Comparison of ENCODE assay signal across 1 cellular context in the genomic region with DNA sequence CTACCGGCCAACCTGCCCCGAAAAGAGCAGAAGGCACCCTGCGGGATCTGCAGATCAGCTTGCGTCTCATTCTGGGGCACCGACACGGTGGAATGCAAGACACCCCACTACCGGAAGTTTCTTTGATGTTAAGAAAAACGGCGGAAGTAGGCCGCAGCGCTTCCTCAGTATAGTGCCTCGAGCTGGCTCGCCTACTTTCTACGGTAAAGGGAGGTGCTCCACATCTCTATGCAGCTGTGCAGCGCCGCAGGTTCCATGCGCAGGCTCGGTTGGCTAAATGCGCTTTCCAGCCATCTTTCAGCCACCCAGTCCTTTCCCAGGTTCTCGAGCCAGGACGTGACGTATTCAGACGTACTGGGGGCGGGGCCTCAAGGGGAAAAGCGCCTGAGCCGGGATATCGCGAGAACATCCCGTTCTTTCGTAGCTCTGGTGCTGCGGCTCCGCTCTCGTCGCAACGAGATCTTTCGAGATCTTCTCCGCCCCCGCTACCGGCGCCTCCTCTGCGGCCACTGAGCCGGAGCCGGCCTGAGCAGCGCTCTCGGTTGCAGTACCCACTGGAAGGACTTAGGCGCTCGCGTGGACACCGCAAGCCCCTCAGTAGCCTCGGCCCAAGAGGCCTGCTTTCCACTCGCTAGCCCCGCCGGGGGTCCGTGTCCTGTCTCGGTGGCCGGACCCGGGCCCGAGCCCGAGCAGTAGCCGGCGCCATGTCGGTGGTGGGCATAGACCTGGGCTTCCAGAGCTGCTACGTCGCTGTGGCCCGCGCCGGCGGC.
A peak's percentile ranks its signal among the peaks of the same experiment; 100 is the strongest.
TF ChIP-seq lines count a peak whose summit lies in the region.

A gene (plus strand): TSS at position 467 of the 770 bp plus-strand sequence. CDS start 238 bp downstream, at position 705.

TF ChIP-seq in HepG2, 621 proteins besides CTCF, POLR2A, EP300 and RAD21 (continued from another document and continues in another):
- TF ChIP-seq, protein P1, sequence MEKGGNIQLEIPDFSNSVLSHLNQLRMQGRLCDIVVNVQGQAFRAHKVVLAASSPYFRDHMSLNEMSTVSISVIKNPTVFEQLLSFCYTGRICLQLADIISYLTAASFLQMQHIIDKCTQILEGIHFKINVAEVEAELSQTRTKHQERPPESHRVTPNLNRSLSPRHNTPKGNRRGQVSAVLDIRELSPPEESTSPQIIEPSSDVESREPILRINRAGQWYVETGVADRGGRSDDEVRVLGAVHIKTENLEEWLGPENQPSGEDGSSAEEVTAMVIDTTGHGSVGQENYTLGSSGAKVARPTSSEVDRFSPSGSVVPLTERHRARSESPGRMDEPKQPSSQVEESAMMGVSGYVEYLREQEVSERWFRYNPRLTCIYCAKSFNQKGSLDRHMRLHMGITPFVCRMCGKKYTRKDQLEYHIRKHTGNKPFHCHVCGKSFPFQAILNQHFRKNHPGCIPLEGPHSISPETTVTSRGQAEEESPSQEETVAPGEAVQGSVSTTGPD (CRISPR knock-in tag; IDR thresholded peaks at IDR 0.05) = no peak
- no peak; the same call in 1 of the 2 replicates for TF ChIP-seq SIX1 (CRISPR knock-in tag; IDR thresholded peaks at IDR 0.05; ENCODE audit: borderline replicate concordance)
- TF ChIP-seq KLF16 (CRISPR knock-in tag; IDR thresholded peaks at IDR 0.05) = peak in 1 of 2 experiments; percentile 88; a peak in 2 of 4 replicates
- no peak for TF ChIP-seq NONO (IDR thresholded peaks at IDR 0.05)
- TF ChIP-seq NONO (CRISPR knock-in tag; conservative IDR thresholded peaks at IDR 0.05) = peak; percentile 49; the same call in 1 of the 2 replicates
- TF ChIP-seq SMARCC2 (IDR thresholded peaks at IDR 0.05) = no peak
- TF ChIP-seq ZNF549 (CRISPR knock-in tag; IDR thresholded peaks at IDR 0.05) = no peak
- TF ChIP-seq MTF2 (CRISPR knock-in tag; IDR thresholded peaks at IDR 0.05; ENCODE audit: borderline replicate concordance) = no peak; the same call in 1 of the 2 replicates
- no peak; the same call in 1 of the 2 replicates for TF ChIP-seq ZBTB7A (CRISPR knock-in tag; IDR thresholded peaks at IDR 0.05)
- TF ChIP-seq HCFC1 (IDR thresholded peaks at IDR 0.05; ENCODE audit: low read depth, low read length) = no peak
- no peak for TF ChIP-seq U2AF1 (optimal IDR thresholded peaks at IDR 0.05; ENCODE audit: low read depth, low read length)
- TF ChIP-seq, protein P2, sequence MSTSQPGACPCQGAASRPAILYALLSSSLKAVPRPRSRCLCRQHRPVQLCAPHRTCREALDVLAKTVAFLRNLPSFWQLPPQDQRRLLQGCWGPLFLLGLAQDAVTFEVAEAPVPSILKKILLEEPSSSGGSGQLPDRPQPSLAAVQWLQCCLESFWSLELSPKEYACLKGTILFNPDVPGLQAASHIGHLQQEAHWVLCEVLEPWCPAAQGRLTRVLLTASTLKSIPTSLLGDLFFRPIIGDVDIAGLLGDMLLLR (CRISPR knock-in tag; IDR thresholded peaks at IDR 0.05) = no peak
- no peak for TF ChIP-seq ZNF484 (CRISPR knock-in tag; IDR thresholded peaks at IDR 0.05; ENCODE audit: borderline replicate concordance, low read depth)
- TF ChIP-seq ATF7-NPFF (CRISPR knock-in tag; IDR thresholded peaks at IDR 0.05; ENCODE audit: low read depth) = peak; percentile 67
- no peak; the same call in none of the 2 replicates for TF ChIP-seq ZSCAN31 (CRISPR knock-in tag; IDR thresholded peaks at IDR 0.05; ENCODE audit: low read depth)
- no peak for TF ChIP-seq CCAR2 (optimal IDR thresholded peaks at IDR 0.05; ENCODE audit: low read depth, low read length)
- no peak for TF ChIP-seq NFE2L1 (CRISPR knock-in tag; IDR thresholded peaks at IDR 0.05; ENCODE audit: borderline replicate concordance)
- TF ChIP-seq ZNF234 (CRISPR knock-in tag; conservative IDR thresholded peaks at IDR 0.05) = peak; percentile 86; the same call in 1 of the 2 replicates
- TF ChIP-seq, protein P3, sequence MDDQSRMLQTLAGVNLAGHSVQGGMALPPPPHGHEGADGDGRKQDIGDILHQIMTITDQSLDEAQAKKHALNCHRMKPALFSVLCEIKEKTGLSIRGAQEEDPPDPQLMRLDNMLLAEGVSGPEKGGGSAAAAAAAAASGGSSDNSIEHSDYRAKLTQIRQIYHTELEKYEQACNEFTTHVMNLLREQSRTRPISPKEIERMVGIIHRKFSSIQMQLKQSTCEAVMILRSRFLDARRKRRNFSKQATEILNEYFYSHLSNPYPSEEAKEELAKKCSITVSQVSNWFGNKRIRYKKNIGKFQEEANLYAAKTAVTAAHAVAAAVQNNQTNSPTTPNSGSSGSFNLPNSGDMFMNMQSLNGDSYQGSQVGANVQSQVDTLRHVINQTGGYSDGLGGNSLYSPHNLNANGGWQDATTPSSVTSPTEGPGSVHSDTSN (CRISPR knock-in tag; IDR thresholded peaks at IDR 0.05; ENCODE audit: borderline replicate concordance) = 0 out of 2 replicates have a peak, but pooled peaks have one; percentile 32
- TF ChIP-seq ZNF205 (CRISPR knock-in tag; IDR thresholded peaks at IDR 0.05) = peak; percentile 54; the same call in 1 of the 2 replicates
- TF ChIP-seq NR2C2 (CRISPR knock-in tag; IDR thresholded peaks at IDR 0.05; ENCODE audit: borderline replicate concordance) = peak; percentile 60; the same call in 1 of the 2 replicates
- TF ChIP-seq KMT2B (CRISPR knock-in tag; IDR thresholded peaks at IDR 0.05) = peak; percentile 75
- TF ChIP-seq ZKSCAN1 (IDR thresholded peaks at IDR 0.05; ENCODE audit: low read length) = no peak
- no peak for TF ChIP-seq ZNF12 (CRISPR knock-in tag; IDR thresholded peaks at IDR 0.05)
- TF ChIP-seq ZFYVE20 (CRISPR knock-in tag; IDR thresholded peaks at IDR 0.05; ENCODE audit: borderline replicate concordance, low read depth) = no peak
- no peak for TF ChIP-seq KDM6A (CRISPR knock-in tag; IDR thresholded peaks at IDR 0.05; ENCODE audit: low read depth)
- TF ChIP-seq, protein P4, sequence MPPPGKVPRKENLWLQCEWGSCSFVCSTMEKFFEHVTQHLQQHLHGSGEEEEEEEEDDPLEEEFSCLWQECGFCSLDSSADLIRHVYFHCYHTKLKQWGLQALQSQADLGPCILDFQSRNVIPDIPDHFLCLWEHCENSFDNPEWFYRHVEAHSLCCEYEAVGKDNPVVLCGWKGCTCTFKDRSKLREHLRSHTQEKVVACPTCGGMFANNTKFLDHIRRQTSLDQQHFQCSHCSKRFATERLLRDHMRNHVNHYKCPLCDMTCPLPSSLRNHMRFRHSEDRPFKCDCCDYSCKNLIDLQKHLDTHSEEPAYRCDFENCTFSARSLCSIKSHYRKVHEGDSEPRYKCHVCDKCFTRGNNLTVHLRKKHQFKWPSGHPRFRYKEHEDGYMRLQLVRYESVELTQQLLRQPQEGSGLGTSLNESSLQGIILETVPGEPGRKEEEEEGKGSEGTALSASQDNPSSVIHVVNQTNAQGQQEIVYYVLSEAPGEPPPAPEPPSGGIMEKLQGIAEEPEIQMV (CRISPR knock-in tag; IDR thresholded peaks at IDR 0.05; ENCODE audit: low read depth) = peak; percentile 66; the same call in 1 of the 2 replicates
- TF ChIP-seq ZNF776 (CRISPR knock-in tag; IDR thresholded peaks at IDR 0.05) = peak; percentile 68; the same call in 1 of the 2 replicates
- TF ChIP-seq, protein P5, sequence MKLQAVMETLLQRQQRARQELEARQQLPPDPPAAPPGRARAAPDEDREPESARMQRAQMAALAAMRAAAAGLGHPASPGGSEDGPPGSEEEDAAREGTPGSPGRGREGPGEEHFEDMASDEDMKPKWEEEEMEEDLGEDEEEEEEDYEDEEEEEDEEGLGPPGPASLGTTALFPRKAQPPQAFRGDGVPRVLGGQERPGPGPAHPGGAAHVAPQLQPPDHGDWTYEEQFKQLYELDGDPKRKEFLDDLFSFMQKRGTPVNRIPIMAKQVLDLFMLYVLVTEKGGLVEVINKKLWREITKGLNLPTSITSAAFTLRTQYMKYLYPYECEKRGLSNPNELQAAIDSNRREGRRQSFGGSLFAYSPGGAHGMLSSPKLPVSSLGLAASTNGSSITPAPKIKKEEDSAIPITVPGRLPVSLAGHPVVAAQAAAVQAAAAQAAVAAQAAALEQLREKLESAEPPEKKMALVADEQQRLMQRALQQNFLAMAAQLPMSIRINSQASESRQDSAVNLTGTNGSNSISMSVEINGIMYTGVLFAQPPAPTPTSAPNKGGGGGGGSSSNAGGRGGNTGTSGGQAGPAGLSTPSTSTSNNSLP (IDR thresholded peaks at IDR 0.05; ENCODE audit: low read depth, low read length) = no peak
- TF ChIP-seq ZNF781 (CRISPR knock-in tag; IDR thresholded peaks at IDR 0.05; ENCODE audit: borderline replicate concordance, not compliant biosample characterization) = peak; percentile 92
- no peak; the same call in 1 of the 2 replicates for TF ChIP-seq ZMAT3 (CRISPR knock-in tag; conservative IDR thresholded peaks at IDR 0.05)
- TF ChIP-seq KDM1A (CRISPR knock-in tag; IDR thresholded peaks at IDR 0.05) = no peak
- no peak for TF ChIP-seq ZNF615 (CRISPR knock-in tag; IDR thresholded peaks at IDR 0.05; ENCODE audit: borderline replicate concordance)
- TF ChIP-seq, protein P6, sequence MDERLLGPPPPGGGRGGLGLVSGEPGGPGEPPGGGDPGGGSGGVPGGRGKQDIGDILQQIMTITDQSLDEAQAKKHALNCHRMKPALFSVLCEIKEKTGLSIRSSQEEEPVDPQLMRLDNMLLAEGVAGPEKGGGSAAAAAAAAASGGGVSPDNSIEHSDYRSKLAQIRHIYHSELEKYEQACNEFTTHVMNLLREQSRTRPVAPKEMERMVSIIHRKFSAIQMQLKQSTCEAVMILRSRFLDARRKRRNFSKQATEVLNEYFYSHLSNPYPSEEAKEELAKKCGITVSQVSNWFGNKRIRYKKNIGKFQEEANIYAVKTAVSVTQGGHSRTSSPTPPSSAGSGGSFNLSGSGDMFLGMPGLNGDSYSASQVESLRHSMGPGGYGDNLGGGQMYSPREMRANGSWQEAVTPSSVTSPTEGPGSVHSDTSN (CRISPR knock-in tag; IDR thresholded peaks at IDR 0.05) = no peak
- TF ChIP-seq, protein P7, sequence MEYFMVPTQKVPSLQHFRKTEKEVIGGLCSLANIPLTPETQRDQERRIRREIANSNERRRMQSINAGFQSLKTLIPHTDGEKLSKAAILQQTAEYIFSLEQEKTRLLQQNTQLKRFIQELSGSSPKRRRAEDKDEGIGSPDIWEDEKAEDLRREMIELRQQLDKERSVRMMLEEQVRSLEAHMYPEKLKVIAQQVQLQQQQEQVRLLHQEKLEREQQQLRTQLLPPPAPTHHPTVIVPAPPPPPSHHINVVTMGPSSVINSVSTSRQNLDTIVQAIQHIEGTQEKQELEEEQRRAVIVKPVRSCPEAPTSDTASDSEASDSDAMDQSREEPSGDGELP (IDR thresholded peaks at IDR 0.05; ENCODE audit: borderline replicate concordance, low read depth) = no peak
- TF ChIP-seq THYN1 (CRISPR knock-in tag; IDR thresholded peaks at IDR 0.05; ENCODE audit: borderline replicate concordance, low read depth) = no peak
- TF ChIP-seq JARID2 (CRISPR knock-in tag; IDR thresholded peaks at IDR 0.05; ENCODE audit: insufficient replicate concordance) = peak; percentile 29
- peak; percentile 61; the same call in 1 of the 2 replicates for TF ChIP-seq ZNF136 (CRISPR knock-in tag; IDR thresholded peaks at IDR 0.05; ENCODE audit: low read depth)
- peak; percentile 80 for TF ChIP-seq TCF7 (IDR thresholded peaks at IDR 0.05; ENCODE audit: low read depth)
- TF ChIP-seq ZNF343 (CRISPR knock-in tag; IDR thresholded peaks at IDR 0.05) = no peak; the same call in 1 of the 2 replicates
- TF ChIP-seq, protein P8, sequence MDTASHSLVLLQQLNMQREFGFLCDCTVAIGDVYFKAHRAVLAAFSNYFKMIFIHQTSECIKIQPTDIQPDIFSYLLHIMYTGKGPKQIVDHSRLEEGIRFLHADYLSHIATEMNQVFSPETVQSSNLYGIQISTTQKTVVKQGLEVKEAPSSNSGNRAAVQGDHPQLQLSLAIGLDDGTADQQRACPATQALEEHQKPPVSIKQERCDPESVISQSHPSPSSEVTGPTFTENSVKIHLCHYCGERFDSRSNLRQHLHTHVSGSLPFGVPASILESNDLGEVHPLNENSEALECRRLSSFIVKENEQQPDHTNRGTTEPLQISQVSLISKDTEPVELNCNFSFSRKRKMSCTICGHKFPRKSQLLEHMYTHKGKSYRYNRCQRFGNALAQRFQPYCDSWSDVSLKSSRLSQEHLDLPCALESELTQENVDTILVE (CRISPR knock-in tag; IDR thresholded peaks at IDR 0.05) = peak; percentile 56
- no peak for TF ChIP-seq GTF3A (CRISPR knock-in tag; conservative IDR thresholded peaks at IDR 0.05)
- peak; percentile 83 for TF ChIP-seq XRCC5 (optimal IDR thresholded peaks at IDR 0.05; ENCODE audit: low read length)
